In genomic region chr19:46347572-46347883, GRCh38 we compare ENCODE assay signal across 7 cellular contexts. TPM values are rescaled to one million over a fixed set of nuclear protein-coding genes. Genes with fewer than 3 reads are reported as not detected.
A peak's percentile ranks its signal among the peaks of the same experiment; 100 is the strongest.
DNase-seq lines count a peak whose midpoint lies in the region; ATAC-seq and TF ChIP-seq lines count a peak whose summit lies in the region.

No MANE protein-coding gene starts in this region.

- peak overlapping the region; percentile 94; the same call in 1 of the 2 replicates for H3K9ac ChIP-seq in HUES64 (ENCODE audit: low read depth, low read length)

- H3K27me3 Mint-ChIP-seq in immature natural killer cell (ENCODE audit: low read depth in 3 of 3) = peaks cover 17 to 20% (median 17%) of the 10 kb centered on the region in 3 donors

- H3K27ac ChIP-seq in HUES64 (ENCODE audit: low read depth, low read length) = no peak overlapping the region
- peak overlapping the region in 4 of 5 donors; percentile 88 to 94 (median 89) for H3K27ac ChIP-seq in stomach

- peak overlapping the region; percentile 94 to 98 (median 97) for H3K4me3 Mint-ChIP-seq in immature natural killer cell

- peaks cover 8 to 19% of the 10 kb centered on the region in 2 donors for H3K36me3 Mint-ChIP-seq in activated naive CD4-positive, alpha-beta T cell treated with anti-CD3 and anti-CD28 coated beads, Interleukin-2, amount 50 U/mL, for 72 hours
- H3K36me3 Mint-ChIP-seq in immature natural killer cell = peaks cover 0 to 4% (median 0%) of the 10 kb centered on the region in 3 donors

- H3K4me3 ChIP-seq in HUES64 (ENCODE audit: low read length) (peak overlapping the region; percentile 96), stomach (peak overlapping the region; percentile 93 to 100 (median 96))

- H3K36me3 ChIP-seq in HUES64 (ENCODE audit: insufficient read depth, low read length) (peaks cover 9% of the 10 kb centered on the region), stomach (peaks cover 0 to 8% (median 0%) of the 10 kb centered on the region in 4 donors)

- peaks cover 64 to 70% of the 10 kb centered on the region in 2 donors for H3K4me1 Mint-ChIP-seq in immature natural killer cell

- H3K9me3 ChIP-seq in HUES64 (ENCODE audit: insufficient read depth, low read depth, low read length) (no peaks in the 10 kb centered on the region), stomach (no peaks in the 10 kb centered on the region)

- H3K27ac Mint-ChIP-seq in activated naive CD4-positive, alpha-beta T cell treated with anti-CD3 and anti-CD28 coated beads, Interleukin-2, amount 50 U/mL, for 72 hours = peak overlapping the region; percentile 91 to 96
- peak overlapping the region; percentile 77 to 94 (median 88) for H3K27ac Mint-ChIP-seq in immature natural killer cell

- no peak for ATAC-seq in activated naive CD4-positive, alpha-beta T cell treated with anti-CD3 and anti-CD28 coated beads, Interleukin-2, amount 50 U/mL, for 72 hours
- ATAC-seq in GM21786 (IDR thresholded peaks at IDR 0.05; ENCODE audit: unreplicated experiment) (no peak), GM21737 (IDR thresholded peaks at IDR 0.05; ENCODE audit: unreplicated experiment) (no peak)

- H3K4me1 ChIP-seq in HUES64 (ENCODE audit: insufficient read depth, low read length) (peaks cover 9% of the 10 kb centered on the region; the same call in 1 of the 2 replicates), stomach (peaks cover 44 to 67% (median 60%) of the 10 kb centered on the region in 4 donors)

- no peak for TF ChIP-seq POLR2A in stomach (IDR thresholded peaks at IDR 0.05)

- peaks cover 0 to 6% of the 10 kb centered on the region in 2 donors for H3K9me3 Mint-ChIP-seq in activated naive CD4-positive, alpha-beta T cell treated with anti-CD3 and anti-CD28 coated beads, Interleukin-2, amount 50 U/mL, for 72 hours
- no peaks in the 10 kb centered on the region for H3K9me3 Mint-ChIP-seq in immature natural killer cell

- intact Hi-C loops in stomach (cut with DNase I; ENCODE audit: low total_unique reads) = no loop called here

- WGBS in HUES64 = 5% methylated on average over 3 of the region's 3 CpGs
- WGBS in stomach, 5 donors = 0 to 2% (median 1%) methylated on average over 3 of the region's 3 CpGs

- H3K27me3 ChIP-seq in HUES64 (ENCODE audit: insufficient read depth, low read length) (no peaks in the 10 kb centered on the region), stomach (no peaks in the 10 kb centered on the region)

- DNase-seq in activated naive CD4-positive, alpha-beta T cell treated with anti-CD3 and anti-CD28 coated beads, Interleukin-2, amount 50 U/mL, for 72 hours (ENCODE audit: low spot score in 2 of 2) = no peak
- DNase-seq in immature natural killer cell = no peak
- DNase-seq in stomach = no peak
- DNase-seq in NCI-H1105 treated with DMSO at 0.1 percent for 48 hours (lab: John Stamatoyannopoulos, UW) = no peak

- TF ChIP-seq EP300 in stomach (IDR thresholded peaks at IDR 0.05) = no peak

- TF ChIP-seq CTCF in stomach (IDR thresholded peaks at IDR 0.05) = no peak

RNA-seq across cellular contexts. Expression of gene PPP5C, which starts 0.6 kb away (rescaled TPM):
- 87.6 TPM for polyA plus RNA-seq in HUES64 (2013, experiment 1 of 2)
- 76.6 TPM for polyA plus RNA-seq in HUES64 (2013, experiment 2 of 2)
- total RNA-seq in activated naive CD4-positive, alpha-beta T cell treated with anti-CD3 and anti-CD28 coated beads, Interleukin-2, amount 50 U/mL, for 72 hours = 100 to 1,000 TPM in 1 of 2 donors, 10 to 100 TPM in 1; 73.6 to 118 TPM
- polyA plus RNA-seq in immature natural killer cell (10 to 100 TPM; 25.0 to 80.9 (median 63.8) TPM), stomach (10 to 100 TPM; 29.6 to 39.3 (median 35.4) TPM)
- 100 to 1,000 TPM in 1 of 5 donors, 10 to 100 TPM in 4; 54.5 to 124 (median 82.0) TPM for total RNA-seq in stomach

RNA-seq across cellular contexts. Expression of gene HIF3A, which starts 50.7 kb away (rescaled TPM):
- polyA plus RNA-seq in HUES64 (2013, experiment 1 of 2) = 8.9 TPM
- 11.3 TPM for polyA plus RNA-seq in HUES64 (2013, experiment 2 of 2)
- total RNA-seq in activated naive CD4-positive, alpha-beta T cell treated with anti-CD3 and anti-CD28 coated beads, Interleukin-2, amount 50 U/mL, for 72 hours = not detected
- polyA plus RNA-seq in immature natural killer cell (not detected), stomach (10 to 100 TPM; 17.6 to 22.0 (median 20.5) TPM)
- total RNA-seq in stomach = 100 to 1,000 TPM in 4 of 5 donors, 10 to 100 TPM in 1; 83.2 to 235 (median 144) TPM

Comparison
In these comparisons a context has a peak if more than half of its experiments do, and no peak if none do; other contexts are left out.
1. RNA of gene HIF3A, which starts 50.7 kb away (total RNA-seq): 83.2 to 235 TPM in stomach; not detected in activated naive CD4-positive, alpha-beta T cell treated with anti-CD3 and anti-CD28 coated beads, Interleukin-2, amount 50 U/mL, for 72 hours; every median in the first group is over 10 times any median in the second.